In genomic region chr1:153801786-153802697, GRCh38 we compare ENCODE assay signal across 15 cellular contexts. TPM values are rescaled to one million over a fixed set of nuclear protein-coding genes. Genes with fewer than 3 reads are reported as not detected.
DNase-seq lines count a peak whose midpoint lies in the region; ATAC-seq and TF ChIP-seq lines count a peak whose summit lies in the region.
"Had no signal": no experiment of that assay in that cellular context is flagged by ENCODE, and none has a peak within 500 bp of the region (broad histone marks: within the 10 kb centered on the region; RNA-seq: fewer than 3 reads in every experiment).

No MANE protein-coding gene starts in this region.

- TF ChIP-seq CTCF in natural killer cell (IDR thresholded peaks at IDR 0.05): no peak

- DNase-seq in natural killer cell (no peak), immature natural killer cell (no peak), NOMO-1 treated with DMSO at 0.1 percent for 48 hours (lab: John Stamatoyannopoulos, UW; ENCODE audit: unreplicated experiment) (no peak), SKM-1 (lab: John Stamatoyannopoulos, UW; ENCODE audit: unreplicated experiment) (no peak)
- DNase-seq in natural killer cell treated with Interleukin-12 subunit alpha and Interleukin-12 subunit beta and Interleukin-15 and Interleukin-18, amount 100 ng/mL, for 72 hours (ENCODE audit: low spot score): no peak
- DNase-seq: amygdala, gastrocnemius medialis, GF-D8, MM.1S, mucosa of descending colon, NCI-H1930, SJCRH30, T1000 had no signal

- ATAC-seq in natural killer cell: no peak
- ATAC-seq in natural killer cell treated with Interleukin-12 subunit alpha and Interleukin-12 subunit beta and Interleukin-15 and Interleukin-18, amount 100 ng/mL, for 72 hours: no peak
- no peak for ATAC-seq in activated T-helper 17 cell treated with anti-CD3 and anti-CD28 coated beads, Interleukin-2, amount 50 U/mL, for 72 hours (replicated peaks)
- no peak for ATAC-seq in HG02973 (IDR thresholded peaks at IDR 0.05; ENCODE audit: unreplicated experiment)
- ATAC-seq: gastrocnemius medialis, mucosa of descending colon had no signal

- H3K27me3 Mint-ChIP-seq in natural killer cell (ENCODE audit: low read depth in 2 of 2): no peaks in the 10 kb centered on the region
- no peaks in the 10 kb centered on the region for H3K27me3 Mint-ChIP-seq in natural killer cell treated with Interleukin-12 subunit alpha and Interleukin-12 subunit beta and Interleukin-15 and Interleukin-18, amount 100 ng/mL, for 72 hours
- no peaks in the 10 kb centered on the region for H3K27me3 Mint-ChIP-seq in activated T-helper 17 cell treated with anti-CD3 and anti-CD28 coated beads, Interleukin-2, amount 50 U/mL, for 72 hours
- peaks cover 3 to 5% (median 5%) of the 10 kb centered on the region in 3 donors for H3K27me3 Mint-ChIP-seq in immature natural killer cell (ENCODE audit: low read depth in 3 of 3)

- H3K36me3 Mint-ChIP-seq in natural killer cell (no peaks in the 10 kb centered on the region), immature natural killer cell (no peaks in the 10 kb centered on the region)
- no peaks in the 10 kb centered on the region for H3K36me3 Mint-ChIP-seq in natural killer cell treated with Interleukin-12 subunit alpha and Interleukin-12 subunit beta and Interleukin-15 and Interleukin-18, amount 100 ng/mL, for 72 hours
- peaks cover 16% of the 10 kb centered on the region for H3K36me3 Mint-ChIP-seq in activated T-helper 17 cell treated with anti-CD3 and anti-CD28 coated beads, Interleukin-2, amount 50 U/mL, for 72 hours (ENCODE audit: low read depth)

- H3K4me1 Mint-ChIP-seq in natural killer cell (peaks cover 27 to 42% of the 10 kb centered on the region in 2 donors), immature natural killer cell (peaks cover 42 to 45% of the 10 kb centered on the region in 2 donors)
- H3K4me1 Mint-ChIP-seq in natural killer cell treated with Interleukin-12 subunit alpha and Interleukin-12 subunit beta and Interleukin-15 and Interleukin-18, amount 100 ng/mL, for 72 hours (ENCODE audit: low read depth in 2 of 2): peaks cover 23 to 35% of the 10 kb centered on the region in 2 donors
- peaks cover 18% of the 10 kb centered on the region for H3K4me1 Mint-ChIP-seq in activated T-helper 17 cell treated with anti-CD3 and anti-CD28 coated beads, Interleukin-2, amount 50 U/mL, for 72 hours

- H3K4me3 Mint-ChIP-seq in natural killer cell (no peak overlapping the region), immature natural killer cell (no peak overlapping the region)
- H3K4me3 Mint-ChIP-seq in natural killer cell treated with Interleukin-12 subunit alpha and Interleukin-12 subunit beta and Interleukin-15 and Interleukin-18, amount 100 ng/mL, for 72 hours: no peak overlapping the region
- no peak overlapping the region for H3K4me3 Mint-ChIP-seq in activated T-helper 17 cell treated with anti-CD3 and anti-CD28 coated beads, Interleukin-2, amount 50 U/mL, for 72 hours

- intact Hi-C loops in natural killer cell (cut with micrococcal nuclease): no loop called here

- H3K9me3 Mint-ChIP-seq in natural killer cell: no peaks in the 10 kb centered on the region
- no peaks in the 10 kb centered on the region for H3K9me3 Mint-ChIP-seq in natural killer cell treated with Interleukin-12 subunit alpha and Interleukin-12 subunit beta and Interleukin-15 and Interleukin-18, amount 100 ng/mL, for 72 hours
- H3K9me3 Mint-ChIP-seq in activated T-helper 17 cell treated with anti-CD3 and anti-CD28 coated beads, Interleukin-2, amount 50 U/mL, for 72 hours: no peaks in the 10 kb centered on the region
- H3K9me3 Mint-ChIP-seq in immature natural killer cell: no peaks in the 10 kb centered on the region

- H3K27ac Mint-ChIP-seq in natural killer cell (peak overlapping the region; percentile 29 to 97), immature natural killer cell (peak overlapping the region in 5 of 6 donors; percentile 43 to 82 (median 76))
- H3K27ac Mint-ChIP-seq in natural killer cell treated with Interleukin-12 subunit alpha and Interleukin-12 subunit beta and Interleukin-15 and Interleukin-18, amount 100 ng/mL, for 72 hours: peak overlapping the region in 1 of 2 donors; percentile 76
- H3K27ac Mint-ChIP-seq in activated T-helper 17 cell treated with anti-CD3 and anti-CD28 coated beads, Interleukin-2, amount 50 U/mL, for 72 hours: peak overlapping the region; percentile 80

RNA-seq across cellular contexts. Expression of gene SLC27A3, which starts 26.8 kb away (rescaled TPM):
- 100 to 1,000 TPM in 1 of 3 donors, 10 to 100 TPM in 2; 65.3 to 107 (median 89.8) TPM for total RNA-seq in natural killer cell
- total RNA-seq in natural killer cell treated with Interleukin-12 subunit alpha and Interleukin-12 subunit beta and Interleukin-15 and Interleukin-18, amount 100 ng/mL, for 72 hours: 10 to 100 TPM; 33.6 to 69.9 TPM
- total RNA-seq in activated T-helper 17 cell treated with anti-CD3 and anti-CD28 coated beads, Interleukin-2, amount 50 U/mL, for 72 hours: 1 to 10 TPM; 9.7 to 9.8 TPM
- 10 to 100 TPM; 38.3 to 89.0 (median 54.3) TPM for polyA plus RNA-seq in immature natural killer cell
